ENCODE assay signal across 1 cellular context in the genomic region with DNA sequence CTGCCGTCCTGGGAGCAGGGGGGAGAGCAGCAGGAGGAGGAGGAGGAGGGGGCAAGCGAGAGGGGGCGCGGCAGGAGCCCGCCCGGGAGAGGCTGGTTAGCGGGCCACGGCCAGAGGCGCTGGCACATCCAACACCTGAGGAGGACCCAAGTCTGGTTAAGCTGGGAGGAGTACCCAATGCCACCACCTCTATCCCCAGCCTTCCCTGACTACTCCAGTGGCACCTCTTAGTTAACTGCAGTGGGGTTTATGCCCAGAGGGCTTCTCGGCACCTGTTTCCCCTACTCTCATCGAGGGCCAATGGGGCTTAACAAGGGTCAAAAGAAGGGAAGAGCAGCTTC.
TF ChIP-seq lines count a peak whose summit lies in the region.

No MANE protein-coding gene starts in this region.

TF ChIP-seq in WTC11, 78 proteins besides CTCF, POLR2A, EP300 and RAD21 (continued from another document):
- TF ChIP-seq ETV6 (CRISPR knock-in tag; IDR thresholded peaks at IDR 0.05) (no peak), FOXK1 (CRISPR knock-in tag; IDR thresholded peaks at IDR 0.05) (no peak), NFATC4 (CRISPR knock-in tag; IDR thresholded peaks at IDR 0.05) (no peak), USF1 (CRISPR knock-in tag; IDR thresholded peaks at IDR 0.05) (no peak), GABPB1 (CRISPR knock-in tag; IDR thresholded peaks at IDR 0.05) (no peak), JAZF1 (CRISPR knock-in tag; IDR thresholded peaks at IDR 0.05) (no peak), FOXP1 (CRISPR knock-in tag; IDR thresholded peaks at IDR 0.05; ENCODE audit: borderline replicate concordance) (no peak)
TF ChIP-seq in WTC11: peak in this region for 0.
